7 cellular contexts compared by ENCODE assay signal in the genomic region with DNA sequence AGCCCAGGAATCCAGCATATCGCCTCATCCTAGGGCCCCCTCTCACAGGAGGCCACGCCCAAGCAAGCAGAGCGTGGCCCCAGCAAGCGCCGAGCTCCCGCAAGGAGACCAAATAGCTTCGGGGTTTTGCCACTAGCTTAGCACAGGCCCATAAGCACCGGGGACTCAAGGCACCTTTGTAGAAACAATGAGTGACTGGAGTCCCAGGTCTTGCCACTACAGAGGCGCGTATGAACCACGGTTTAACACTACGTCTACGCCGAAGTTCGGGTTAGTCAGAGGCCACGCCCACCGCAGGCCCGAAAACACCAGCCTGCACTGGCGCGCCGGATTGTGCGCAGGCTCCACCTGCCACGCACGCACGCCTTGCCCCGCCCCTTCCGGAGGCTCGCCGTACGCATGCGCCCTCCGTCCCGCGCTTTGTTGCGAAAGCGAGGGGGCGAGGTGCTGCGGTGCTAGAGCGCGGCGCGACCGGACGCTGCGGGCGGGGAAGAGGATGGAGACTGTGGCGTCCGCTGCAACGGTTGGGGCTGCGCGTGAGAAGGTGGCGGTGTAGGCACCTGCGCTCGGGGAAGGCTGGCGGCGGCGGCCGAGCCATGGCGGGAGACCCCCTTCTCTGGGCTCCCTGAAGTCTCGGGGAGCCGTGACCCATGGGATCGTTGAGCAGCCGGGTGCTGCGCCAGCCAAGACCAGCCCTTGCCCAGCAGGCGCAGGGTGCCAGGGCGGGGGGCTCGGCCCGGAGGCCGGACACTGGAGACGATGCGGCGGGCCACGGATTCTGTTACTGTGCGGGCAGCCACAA.
DNase-seq lines count a peak whose midpoint lies in the region; ATAC-seq and TF ChIP-seq lines count a peak whose summit lies in the region.

A gene with protein sequence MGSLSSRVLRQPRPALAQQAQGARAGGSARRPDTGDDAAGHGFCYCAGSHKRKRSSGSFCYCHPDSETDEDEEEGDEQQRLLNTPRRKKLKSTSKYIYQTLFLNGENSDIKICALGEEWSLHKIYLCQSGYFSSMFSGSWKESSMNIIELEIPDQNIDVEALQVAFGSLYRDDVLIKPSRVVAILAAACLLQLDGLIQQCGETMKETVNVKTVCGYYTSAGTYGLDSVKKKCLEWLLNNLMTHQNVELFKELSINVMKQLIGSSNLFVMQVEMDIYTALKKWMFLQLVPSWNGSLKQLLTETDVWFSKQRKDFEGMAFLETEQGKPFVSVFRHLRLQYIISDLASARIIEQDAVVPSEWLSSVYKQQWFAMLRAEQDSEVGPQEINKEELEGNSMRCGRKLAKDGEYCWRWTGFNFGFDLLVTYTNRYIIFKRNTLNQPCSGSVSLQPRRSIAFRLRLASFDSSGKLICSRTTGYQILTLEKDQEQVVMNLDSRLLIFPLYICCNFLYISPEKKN (plus strand): TSS at position 418 of the 802 bp plus-strand sequence. CDS start 233 bp downstream, at position 651.

- TF ChIP-seq CTCF in astrocyte of the spinal cord (IDR thresholded peaks at IDR 0.05; ENCODE audit: low read depth, low read length): no peak
- no peak for TF ChIP-seq CTCF in retinal pigment epithelial cell (conservative IDR thresholded peaks at IDR 0.05; ENCODE audit: low read depth, low read length)

- ATAC-seq in GM18519 (IDR thresholded peaks at IDR 0.05; ENCODE audit: low FRiP score, unreplicated experiment) (peak; percentile 84), HG03045 (IDR thresholded peaks at IDR 0.05; ENCODE audit: unreplicated experiment) (peak; percentile 88)

- peak; percentile 37 for DNase-seq in NCI-H2081 treated with DMSO at 0.1 percent for 48 hours (lab: John Stamatoyannopoulos, UW)
- peak; percentile 94 for DNase-seq in T1000 (lab: John Stamatoyannopoulos, UW)
- DNase-seq in astrocyte of the spinal cord (ENCODE audit: low read depth, low spot score): peak; percentile 97
- DNase-seq in hypothalamus (lab: John Stamatoyannopoulos, UW): peak; percentile 63 to 97 (median 92)
- peak; percentile 79 for DNase-seq in retinal pigment epithelial cell (ENCODE audit: low read depth)

- peak within 1 kb of the TSS; percentile 86 for H3K4me3 ChIP-seq in astrocyte of the spinal cord (ENCODE audit: low read depth, low read length)
- H3K4me3 ChIP-seq in retinal pigment epithelial cell (ENCODE audit: low read length): peak within 1 kb of the TSS; percentile 83

- in situ Hi-C loops in astrocyte of the spinal cord (cut with HindIII; ENCODE audit: low sequenced_read_pairs): no loop called here

Comparison
In these comparisons a context has a peak if more than half of its experiments do, and no peak if none do; other contexts are left out.
1. Peak in every context shown above with its lines: DNase-seq, ATAC-seq and H3K4me3 ChIP-seq.
2. DNase-seq: peak in every context shown above with its lines; median percentile 97 in astrocyte of the spinal cord; 94 in T1000; 92 in hypothalamus; 79 in retinal pigment epithelial cell; 37 in NCI-H2081 treated with DMSO at 0.1 percent for 48 hours.